1 cellular context compared by ENCODE assay signal in genomic region chr1:204077979-204078696, GRCh38.
TF ChIP-seq lines count a peak whose summit lies in the region.

No MANE protein-coding gene starts in this region.

TF ChIP-seq in HepG2, 621 proteins besides CTCF, POLR2A, EP300 and RAD21 (continued from another document and continues in another):
- TF ChIP-seq, protein P1, sequence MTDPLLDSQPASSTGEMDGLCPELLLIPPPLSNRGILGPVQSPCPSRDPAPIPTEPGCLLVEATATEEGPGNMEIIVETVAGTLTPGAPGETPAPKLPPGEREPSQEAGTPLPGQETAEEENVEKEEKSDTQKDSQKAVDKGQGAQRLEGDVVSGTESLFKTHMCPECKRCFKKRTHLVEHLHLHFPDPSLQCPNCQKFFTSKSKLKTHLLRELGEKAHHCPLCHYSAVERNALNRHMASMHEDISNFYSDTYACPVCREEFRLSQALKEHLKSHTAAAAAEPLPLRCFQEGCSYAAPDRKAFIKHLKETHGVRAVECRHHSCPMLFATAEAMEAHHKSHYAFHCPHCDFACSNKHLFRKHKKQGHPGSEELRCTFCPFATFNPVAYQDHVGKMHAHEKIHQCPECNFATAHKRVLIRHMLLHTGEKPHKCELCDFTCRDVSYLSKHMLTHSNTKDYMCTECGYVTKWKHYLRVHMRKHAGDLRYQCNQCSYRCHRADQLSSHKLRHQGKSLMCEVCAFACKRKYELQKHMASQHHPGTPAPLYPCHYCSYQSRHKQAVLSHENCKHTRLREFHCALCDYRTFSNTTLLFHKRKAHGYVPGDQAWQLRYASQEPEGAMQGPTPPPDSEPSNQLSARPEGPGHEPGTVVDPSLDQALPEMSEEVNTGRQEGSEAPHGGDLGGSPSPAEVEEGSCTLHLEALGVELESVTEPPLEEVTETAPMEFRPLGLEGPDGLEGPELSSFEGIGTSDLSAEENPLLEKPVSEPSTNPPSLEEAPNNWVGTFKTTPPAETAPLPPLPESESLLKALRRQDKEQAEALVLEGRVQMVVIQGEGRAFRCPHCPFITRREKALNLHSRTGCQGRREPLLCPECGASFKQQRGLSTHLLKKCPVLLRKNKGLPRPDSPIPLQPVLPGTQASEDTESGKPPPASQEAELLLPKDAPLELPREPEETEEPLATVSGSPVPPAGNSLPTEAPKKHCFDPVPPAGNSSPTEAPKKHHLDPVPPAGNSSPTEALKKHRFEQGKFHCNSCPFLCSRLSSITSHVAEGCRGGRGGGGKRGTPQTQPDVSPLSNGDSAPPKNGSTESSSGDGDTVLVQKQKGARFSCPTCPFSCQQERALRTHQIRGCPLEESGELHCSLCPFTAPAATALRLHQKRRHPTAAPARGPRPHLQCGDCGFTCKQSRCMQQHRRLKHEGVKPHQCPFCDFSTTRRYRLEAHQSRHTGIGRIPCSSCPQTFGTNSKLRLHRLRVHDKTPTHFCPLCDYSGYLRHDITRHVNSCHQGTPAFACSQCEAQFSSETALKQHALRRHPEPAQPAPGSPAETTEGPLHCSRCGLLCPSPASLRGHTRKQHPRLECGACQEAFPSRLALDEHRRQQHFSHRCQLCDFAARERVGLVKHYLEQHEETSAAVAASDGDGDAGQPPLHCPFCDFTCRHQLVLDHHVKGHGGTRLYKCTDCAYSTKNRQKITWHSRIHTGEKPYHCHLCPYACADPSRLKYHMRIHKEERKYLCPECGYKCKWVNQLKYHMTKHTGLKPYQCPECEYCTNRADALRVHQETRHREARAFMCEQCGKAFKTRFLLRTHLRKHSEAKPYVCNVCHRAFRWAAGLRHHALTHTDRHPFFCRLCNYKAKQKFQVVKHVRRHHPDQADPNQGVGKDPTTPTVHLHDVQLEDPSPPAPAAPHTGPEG (CRISPR knock-in tag; IDR thresholded peaks at IDR 0.05), result no peak
- TF ChIP-seq, protein P2, sequence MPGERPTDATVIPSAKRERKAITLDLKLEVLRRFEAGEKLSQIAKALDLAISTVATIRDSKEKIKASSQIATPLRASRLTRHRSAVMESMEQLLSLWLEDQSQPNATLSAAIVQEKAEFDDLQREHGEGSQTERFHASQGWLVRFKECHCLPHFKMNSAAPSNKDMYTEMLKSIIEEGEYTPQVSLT (CRISPR knock-in tag; IDR thresholded peaks at IDR 0.05; ENCODE audit: borderline replicate concordance, low read depth), result no peak
- TF ChIP-seq, protein P3, sequence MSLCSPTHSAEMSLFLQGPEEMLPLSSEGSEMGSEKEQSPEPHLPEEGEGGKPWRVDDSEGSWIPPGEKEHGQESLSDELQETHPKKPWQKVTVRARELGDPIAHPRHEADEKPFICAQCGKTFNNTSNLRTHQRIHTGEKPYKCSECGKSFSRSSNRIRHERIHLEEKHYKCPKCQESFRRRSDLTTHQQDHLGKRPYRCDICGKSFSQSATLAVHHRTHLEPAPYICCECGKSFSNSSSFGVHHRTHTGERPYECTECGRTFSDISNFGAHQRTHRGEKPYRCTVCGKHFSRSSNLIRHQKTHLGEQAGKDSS (CRISPR knock-in tag; IDR thresholded peaks at IDR 0.05; ENCODE audit: borderline replicate concordance, low read depth), result no peak
- TF ChIP-seq, protein P4, sequence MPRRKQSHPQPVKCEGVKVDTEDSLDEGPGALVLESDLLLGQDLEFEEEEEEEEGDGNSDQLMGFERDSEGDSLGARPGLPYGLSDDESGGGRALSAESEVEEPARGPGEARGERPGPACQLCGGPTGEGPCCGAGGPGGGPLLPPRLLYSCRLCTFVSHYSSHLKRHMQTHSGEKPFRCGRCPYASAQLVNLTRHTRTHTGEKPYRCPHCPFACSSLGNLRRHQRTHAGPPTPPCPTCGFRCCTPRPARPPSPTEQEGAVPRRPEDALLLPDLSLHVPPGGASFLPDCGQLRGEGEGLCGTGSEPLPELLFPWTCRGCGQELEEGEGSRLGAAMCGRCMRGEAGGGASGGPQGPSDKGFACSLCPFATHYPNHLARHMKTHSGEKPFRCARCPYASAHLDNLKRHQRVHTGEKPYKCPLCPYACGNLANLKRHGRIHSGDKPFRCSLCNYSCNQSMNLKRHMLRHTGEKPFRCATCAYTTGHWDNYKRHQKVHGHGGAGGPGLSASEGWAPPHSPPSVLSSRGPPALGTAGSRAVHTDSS (CRISPR knock-in tag; conservative IDR thresholded peaks at IDR 0.05), result no peak
- TF ChIP-seq ZNF703 (CRISPR knock-in tag; IDR thresholded peaks at IDR 0.05; ENCODE audit: borderline replicate concordance) (no peak), FOXK1 (CRISPR knock-in tag; IDR thresholded peaks at IDR 0.05; ENCODE audit: borderline replicate concordance, low read depth) (no peak), MTA1 (CRISPR knock-in tag; IDR thresholded peaks at IDR 0.05; ENCODE audit: borderline replicate concordance) (no peak), RARG (CRISPR knock-in tag; IDR thresholded peaks at IDR 0.05; ENCODE audit: low read depth) (no peak), KLF15 (CRISPR knock-in tag; IDR thresholded peaks at IDR 0.05; ENCODE audit: borderline replicate concordance) (no peak), CREB1 (IDR thresholded peaks at IDR 0.05) (no peak), CREB1 (CRISPR knock-in tag; IDR thresholded peaks at IDR 0.05) (no peak), ZSCAN9 (CRISPR knock-in tag; IDR thresholded peaks at IDR 0.05; ENCODE audit: borderline replicate concordance) (peak; percentile 37; the same call in 1 of the 2 replicates), ZBTB44 (CRISPR knock-in tag; IDR thresholded peaks at IDR 0.05) (no peak), NRL (CRISPR knock-in tag; IDR thresholded peaks at IDR 0.05; ENCODE audit: borderline replicate concordance) (no peak), EZH2 (conservative IDR thresholded peaks at IDR 0.05; ENCODE audit: low read depth, low read length) (no peak), PAXIP1 (CRISPR knock-in tag; conservative IDR thresholded peaks at IDR 0.05) (peak; percentile 57), ZNF652 (CRISPR knock-in tag; IDR thresholded peaks at IDR 0.05; ENCODE audit: borderline replicate concordance, low read depth) (no peak), RBFOX2 (IDR thresholded peaks at IDR 0.05; ENCODE audit: low read depth, low read length) (no peak), ZNF367 (CRISPR knock-in tag; IDR thresholded peaks at IDR 0.05; ENCODE audit: borderline replicate concordance) (no peak), KDM5A (IDR thresholded peaks at IDR 0.05; ENCODE audit: borderline replicate concordance, low read length) (no peak), FOXA1 (IDR thresholded peaks at IDR 0.05) (no peak), FOXA1 (CRISPR knock-in tag; IDR thresholded peaks at IDR 0.05) (peak; percentile 67), SCMH1 (CRISPR knock-in tag; IDR thresholded peaks at IDR 0.05; ENCODE audit: borderline replicate concordance) (no peak), CCDC6 (CRISPR knock-in tag; IDR thresholded peaks at IDR 0.05) (no peak), SP4 (CRISPR knock-in tag; IDR thresholded peaks at IDR 0.05) (no peak), ELF3 (CRISPR knock-in tag; IDR thresholded peaks at IDR 0.05) (peak; percentile 35; the same call in 1 of the 2 replicates), ARNT (IDR thresholded peaks at IDR 0.05) (no peak), REXO4 (CRISPR knock-in tag; IDR thresholded peaks at IDR 0.05; ENCODE audit: borderline replicate concordance) (no peak), ADNP (CRISPR knock-in tag; IDR thresholded peaks at IDR 0.05) (no peak), ZNF44 (CRISPR knock-in tag; IDR thresholded peaks at IDR 0.05) (no peak), ZNF382 (CRISPR knock-in tag; IDR thresholded peaks at IDR 0.05; ENCODE audit: borderline replicate concordance) (no peak), XBP1 (CRISPR knock-in tag; IDR thresholded peaks at IDR 0.05) (no peak), MZF1 (CRISPR knock-in tag; IDR thresholded peaks at IDR 0.05; ENCODE audit: borderline replicate concordance) (no peak), MTA3 (CRISPR knock-in tag; IDR thresholded peaks at IDR 0.05) (no peak), ATM (IDR thresholded peaks at IDR 0.05; ENCODE audit: borderline replicate concordance) (no peak), ZNF317 (CRISPR knock-in tag; IDR thresholded peaks at IDR 0.05) (0 out of 2 replicates have a peak, but pooled peaks have one; percentile 30), SALL1 (CRISPR knock-in tag; IDR thresholded peaks at IDR 0.05) (peak; percentile 53; the same call in 1 of the 2 replicates), ZNF484 (CRISPR knock-in tag; IDR thresholded peaks at IDR 0.05; ENCODE audit: borderline replicate concordance, low read depth) (no peak), ARHGAP35 (CRISPR knock-in tag; IDR thresholded peaks at IDR 0.05; ENCODE audit: borderline replicate concordance) (no peak), TBP (CRISPR knock-in tag; IDR thresholded peaks at IDR 0.05) (no peak), PRDM15 (CRISPR knock-in tag; IDR thresholded peaks at IDR 0.05) (no peak), ZNF34 (CRISPR knock-in tag; IDR thresholded peaks at IDR 0.05; ENCODE audit: borderline replicate concordance) (no peak), ZNF501 (CRISPR knock-in tag; IDR thresholded peaks at IDR 0.05) (no peak)
- TF ChIP-seq, protein P5, sequence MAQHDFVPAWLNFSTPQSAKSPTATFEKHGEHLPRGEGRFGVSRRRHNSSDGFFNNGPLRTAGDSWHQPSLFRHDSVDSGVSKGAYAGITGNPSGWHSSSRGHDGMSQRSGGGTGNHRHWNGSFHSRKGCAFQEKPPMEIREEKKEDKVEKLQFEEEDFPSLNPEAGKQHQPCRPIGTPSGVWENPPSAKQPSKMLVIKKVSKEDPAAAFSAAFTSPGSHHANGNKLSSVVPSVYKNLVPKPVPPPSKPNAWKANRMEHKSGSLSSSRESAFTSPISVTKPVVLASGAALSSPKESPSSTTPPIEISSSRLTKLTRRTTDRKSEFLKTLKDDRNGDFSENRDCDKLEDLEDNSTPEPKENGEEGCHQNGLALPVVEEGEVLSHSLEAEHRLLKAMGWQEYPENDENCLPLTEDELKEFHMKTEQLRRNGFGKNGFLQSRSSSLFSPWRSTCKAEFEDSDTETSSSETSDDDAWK (CRISPR knock-in tag; IDR thresholded peaks at IDR 0.05), result no peak
- TF ChIP-seq, protein P6, sequence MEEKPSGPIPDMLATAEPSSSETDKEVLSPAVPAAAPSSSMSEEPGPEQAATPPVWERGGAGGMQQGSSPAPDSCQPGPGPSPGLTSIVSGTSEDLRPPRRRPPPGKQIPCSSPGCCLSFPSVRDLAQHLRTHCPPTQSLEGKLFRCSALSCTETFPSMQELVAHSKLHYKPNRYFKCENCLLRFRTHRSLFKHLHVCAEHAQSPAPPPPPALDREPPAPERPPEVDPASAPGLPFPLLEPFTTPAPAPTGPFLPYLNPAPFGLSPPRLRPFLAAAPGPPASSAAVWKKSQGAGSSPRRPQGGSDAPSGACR (CRISPR knock-in tag; IDR thresholded peaks at IDR 0.05), result no peak
